8 cellular contexts compared by ENCODE assay signal in genomic region chr9:137223078-137224040, GRCh38. TPM values are rescaled to one million over a fixed set of nuclear protein-coding genes. Genes with fewer than 3 reads are reported as not detected.
DNase-seq lines count a peak whose midpoint lies in the region; ATAC-seq and TF ChIP-seq lines count a peak whose summit lies in the region.

No MANE protein-coding gene starts in this region.

- ATAC-seq in GM19372 (IDR thresholded peaks at IDR 0.05; ENCODE audit: low read depth, unreplicated experiment) (peak; percentile 75), HG03521 (IDR thresholded peaks at IDR 0.05; ENCODE audit: unreplicated experiment) (peak; percentile 82), left lung (peak; percentile 86)

- no peaks in the 10 kb centered on the region for H3K9me3 ChIP-seq in left lung

- no peaks in the 10 kb centered on the region for H3K36me3 ChIP-seq in left lung

- peak overlapping the region; percentile 86 for H3K4me3 Mint-ChIP-seq in dendritic cell treated with granulocyte-macrophage colony-stimulating factor and Interleukin-4, amounts not matched to agents 40 ng/mL and 50 ng/mL, for 4 days

- H3K4me1 Mint-ChIP-seq in dendritic cell treated with granulocyte-macrophage colony-stimulating factor and Interleukin-4, amounts not matched to agents 40 ng/mL and 50 ng/mL, for 4 days (ENCODE audit: low read depth), result peaks cover 30% of the 10 kb centered on the region

- DNase-seq in NCI-H69 (lab: John Stamatoyannopoulos, UW) (peak; percentile 99), left lung (peak; percentile 97 to 98)
- DNase-seq in activated CD4-positive, alpha-beta T cell treated with anti-CD3 and anti-CD28 coated beads, Interleukin-2, amount 50 U/mL, for 1 hour, result peak; percentile 96
- DNase-seq in stimulated activated CD4-positive, alpha-beta T cell treated with anti-CD3 and anti-CD28 coated beads, Interleukin-2, amount 100 ng/mL, for 4 hours (ENCODE audit: low read depth), result peak; percentile 98

- intact Hi-C loops in dendritic cell treated with granulocyte-macrophage colony-stimulating factor and Interleukin-4, amounts not matched to agents 40 ng/mL and 50 ng/mL, for 4 days (cut with micrococcal nuclease), result loop anchor here (2.0 to 5.0 kb wide), 2 partner anchors 19 to 36 kb away; partner anchors contain the start of genes ANAPC2, NDOR1, SSNA1 and TMEM203
- intact Hi-C loops in left lung (cut with DNase I), result no loop called here

- H3K27me3 Mint-ChIP-seq in dendritic cell treated with granulocyte-macrophage colony-stimulating factor and Interleukin-4, amounts not matched to agents 40 ng/mL and 50 ng/mL, for 4 days, result peaks cover 32% of the 10 kb centered on the region

- H3K27ac ChIP-seq in C4-2B (peak overlapping the region; percentile 88), left lung (peak overlapping the region; percentile 86 to 90)

- peak overlapping the region; percentile 87 for H3K27ac Mint-ChIP-seq in dendritic cell treated with granulocyte-macrophage colony-stimulating factor and Interleukin-4, amounts not matched to agents 40 ng/mL and 50 ng/mL, for 4 days

- H3K36me3 Mint-ChIP-seq in dendritic cell treated with granulocyte-macrophage colony-stimulating factor and Interleukin-4, amounts not matched to agents 40 ng/mL and 50 ng/mL, for 4 days (ENCODE audit: low read depth), result no peaks in the 10 kb centered on the region

- peaks cover 0 to 35% of the 10 kb centered on the region in 2 donors for H3K27me3 ChIP-seq in left lung

- H3K4me3 ChIP-seq in left lung, result peak overlapping the region; percentile 47 to 70

- no peak for TF ChIP-seq CTCF in C4-2B (conservative IDR thresholded peaks at IDR 0.05)
- TF ChIP-seq CTCF in left lung (IDR thresholded peaks at IDR 0.05), result no peak

- H3K9me3 Mint-ChIP-seq in dendritic cell treated with granulocyte-macrophage colony-stimulating factor and Interleukin-4, amounts not matched to agents 40 ng/mL and 50 ng/mL, for 4 days, result no peaks in the 10 kb centered on the region

- peaks cover 12 to 55% of the 10 kb centered on the region in 2 donors for H3K4me1 ChIP-seq in left lung

RNA-seq across cellular contexts. Expression of gene RNF208, which starts 1.3 kb away (rescaled TPM):
- total RNA-seq in left lung, result 1 to 10 TPM; 4.9 to 7.5 TPM

RNA-seq across cellular contexts. Expression of gene CYSRT1, which starts 1.6 kb away (rescaled TPM):
- under 1 TPM; 0.44 to 0.50 TPM for total RNA-seq in left lung

RNA-seq across cellular contexts. Expression of gene RNF224, which starts 3.9 kb away (rescaled TPM):
- total RNA-seq in left lung, result under 1 TPM; 0.15 to 0.18 TPM

RNA-seq across cellular contexts. Expression of gene SLC34A3, which starts 7.3 kb away (rescaled TPM):
- under 1 TPM in 1 of 2 donors, not detected in 1; 0.12 TPM for total RNA-seq in left lung

RNA-seq across cellular contexts. Expression of gene TUBB4B, which starts 17.7 kb away (rescaled TPM):
- 100 to 1,000 TPM; 245 to 337 TPM for total RNA-seq in left lung

Comparison
In these comparisons a context has a peak if more than half of its experiments do, and no peak if none do; other contexts are left out.
1. Peak in every context shown above with its lines: DNase-seq, ATAC-seq, H3K4me3 ChIP-seq and H3K27ac ChIP-seq.